Comparison of ENCODE assay signal across 8 cellular contexts in the genomic region with DNA sequence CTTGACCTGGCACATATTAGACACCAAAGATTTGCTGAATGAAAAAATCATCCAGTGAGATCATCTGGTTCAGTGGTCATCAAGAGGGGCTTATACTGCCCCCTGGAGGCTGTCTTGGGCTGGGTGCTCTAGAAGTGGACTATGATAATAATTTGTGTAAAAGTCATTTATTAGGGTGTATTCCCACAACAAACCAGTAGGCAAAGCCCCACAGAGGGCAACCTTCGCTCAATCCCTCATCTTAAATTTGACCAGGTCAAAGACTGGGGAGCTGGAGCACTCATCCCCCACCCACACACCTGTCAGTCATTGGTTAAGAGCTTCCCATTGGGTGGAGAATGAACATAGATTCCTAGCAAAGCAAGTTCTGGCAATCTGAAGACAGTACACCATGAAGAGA. TPM values are rescaled to one million over a fixed set of nuclear protein-coding genes. Genes with fewer than 3 reads are reported as not detected.
DNase-seq lines count a peak whose midpoint lies in the region; ATAC-seq, FAIRE-seq and TF ChIP-seq lines count a peak whose summit lies in the region.

No MANE protein-coding gene starts in this region.

- H3K9me3 ChIP-seq in kidney (ENCODE audit: control insufficient read depth in 1 of 2, low read length in 2 of 2): no peaks in the 10 kb centered on the region

- no peak for FAIRE-seq in D721Med (lab: Jason Lieb, UNC)
- no peak for FAIRE-seq in kidney (lab: Jason Lieb, UNC)

- no peak for ATAC-seq in HG02973 (IDR thresholded peaks at IDR 0.05; ENCODE audit: unreplicated experiment)
- ATAC-seq in HG03135 (IDR thresholded peaks at IDR 0.05; ENCODE audit: unreplicated experiment): no peak
- ATAC-seq in GM18861 (IDR thresholded peaks at IDR 0.05; ENCODE audit: unreplicated experiment): no peak

- no peaks in the 10 kb centered on the region for H3K27me3 ChIP-seq in H7 (ENCODE audit: control insufficient read depth, insufficient read depth, low read length)

- H3K36me3 ChIP-seq in H7 (replicated peaks; ENCODE audit: control insufficient read depth, insufficient read depth, low read length): no peaks in the 10 kb centered on the region
- no peaks in the 10 kb centered on the region for H3K36me3 ChIP-seq in kidney (ENCODE audit: control insufficient read depth in 1 of 2, insufficient read depth in 2 of 2, low read length in 2 of 2)

- no peak overlapping the region for H3K4me3 ChIP-seq in H7 (ENCODE audit: insufficient read depth, low read depth, low read length)
- H3K4me3 ChIP-seq in kidney (ENCODE audit: low read length in 2 of 2): no peak overlapping the region

- no peak for DNase-seq in D721Med (ENCODE audit: insufficient read length, low spot score)
- peak; percentile 72 for DNase-seq in H7
- DNase-seq in UCSD-AML1 (lab: John Stamatoyannopoulos, UW; ENCODE audit: unreplicated experiment): peak; percentile 36
- DNase-seq in kidney: no peak
- no peak for DNase-seq in NCI-H524 treated with DMSO at 0.1 percent for 48 hours (lab: John Stamatoyannopoulos, UW)

- peak; percentile 52 for TF ChIP-seq CTCF in D721Med (IDR thresholded peaks at IDR 0.05; ENCODE audit: insufficient read depth, missing control alignments)
- peak; percentile 24 for TF ChIP-seq CTCF in kidney (IDR thresholded peaks at IDR 0.05; ENCODE audit: borderline replicate concordance, extremely low read depth, insufficient read depth)

- H3K27ac ChIP-seq in kidney (ENCODE audit: low read depth in 2 of 2, low read length in 2 of 2): no peak overlapping the region

- no peak overlapping the region for H3K9ac ChIP-seq in kidney (ENCODE audit: low read length in 2 of 2)

- H3K4me1 ChIP-seq in kidney (ENCODE audit: control insufficient read depth in 1 of 2, insufficient read depth in 1 of 2, low read depth in 1 of 2, low read length in 2 of 2): no peaks in the 10 kb centered on the region

- intact Hi-C loops in kidney (cut with DNase I): no loop called here

RNA-seq across cellular contexts. Expression of gene FICD, which starts 20.0 kb away (rescaled TPM):
- 4.4 and 5.7 TPM in 2 replicates for total RNA-seq in H7 (2014; rRNA removed; shearing (Covaris generic))
- 8.5 TPM for total RNA-seq in kidney
- 5.1 TPM for polyA plus RNA-seq in kidney (ENCODE audit: insufficient read depth, low read depth, low replicate concordance)

Comparison
In these comparisons a context has a peak if more than half of its experiments do, and no peak if none do; other contexts are left out.
1. DNase-seq: peak in H7 (single experiment) and UCSD-AML1 (single experiment); none in D721Med (single experiment), kidney (single experiment) and NCI-H524 treated with DMSO at 0.1 percent for 48 hours (single experiment).